ENCODE assay signal across 16 cellular contexts in genomic region chr5:91345466-91345865, GRCh38. TPM values are rescaled to one million over a fixed set of nuclear protein-coding genes. Genes with fewer than 3 reads are reported as not detected.
DNase-seq lines count a peak whose midpoint lies in the region; ATAC-seq and TF ChIP-seq lines count a peak whose summit lies in the region.
"Had no signal": no experiment of that assay in that cellular context is flagged by ENCODE, and none has a peak within 500 bp of the region (broad histone marks: within the 10 kb centered on the region; RNA-seq: fewer than 3 reads in every experiment).

No MANE protein-coding gene starts in this region.

- no peaks in the 10 kb centered on the region for H3K36me3 ChIP-seq in BLaER1
- no peaks in the 10 kb centered on the region for H3K36me3 ChIP-seq in thyroid gland

- H3K27ac ChIP-seq in BLaER1 (no peak overlapping the region), thyroid gland (peak overlapping the region; percentile 84 to 90 (median 90))

- DNase-seq in fibroblast of gingiva (ENCODE audit: low read depth) (peak; percentile 23), left kidney (ENCODE audit: low read depth, low spot score) (peak; percentile 42), thyroid gland (peak; percentile 55 to 59), cortex of kidney (lab: John Stamatoyannopoulos, UW) (no peak)
- DNase-seq: 8988T; C1 segment of cervical spinal cord; CD4-positive, CD25-positive, alpha-beta regulatory T cell; CD8-positive, alpha-beta memory T cell; COR-L47; DMS79; GDM1; H9 had no signal

- H3K4me1 ChIP-seq in BLaER1 = peaks cover 8% of the 10 kb centered on the region
- peaks cover 10 to 16% of the 10 kb centered on the region in 2 donors for H3K4me1 ChIP-seq in thyroid gland

- TF ChIP-seq POLR2A in thyroid gland (IDR thresholded peaks at IDR 0.05) = no peak

- H3K9me3 ChIP-seq in BLaER1 (peaks cover 14% of the 10 kb centered on the region), thyroid gland (no peaks in the 10 kb centered on the region)

- no peak for TF ChIP-seq CTCF in thyroid gland (IDR thresholded peaks at IDR 0.05)

- H3K4me3 ChIP-seq in BLaER1 (no peak overlapping the region), thyroid gland (replicated peaks in 1 of 3) (no peak overlapping the region)

- H3K4me2 ChIP-seq in BLaER1 = peak overlapping the region; percentile 22

- H3K27me3 ChIP-seq in BLaER1 (no peaks in the 10 kb centered on the region), thyroid gland (no peaks in the 10 kb centered on the region)

- H4K20me1 ChIP-seq in BLaER1 = no peaks in the 10 kb centered on the region

- intact Hi-C loops in thyroid gland (cut with DNase I) = no loop called here

- H3K9ac ChIP-seq in BLaER1 = no peak overlapping the region

- WGBS in thyroid gland, 2 donors = 44 to 58% methylated on average over 5 of the region's 5 CpGs

- ATAC-seq in HG03521 (IDR thresholded peaks at IDR 0.05; ENCODE audit: unreplicated experiment) (no peak), GM21619 (IDR thresholded peaks at IDR 0.05; ENCODE audit: unreplicated experiment) (no peak)
- ATAC-seq: HepG2 had no signal

RNA-seq across cellular contexts. Expression of gene ARRDC3, which starts 37.7 kb away (rescaled TPM):
- 100 to 1,000 TPM; 168 to 289 (median 228) TPM for total RNA-seq in thyroid gland
